In genomic region chr9:110217656-110218099, GRCh38 we compare ENCODE assay signal across 8 cellular contexts. TPM values are rescaled to one million over a fixed set of nuclear protein-coding genes. Genes with fewer than 3 reads are reported as not detected.
A peak's percentile ranks its signal among the peaks of the same experiment; 100 is the strongest.
DNase-seq lines count a peak whose midpoint lies in the region; ATAC-seq and TF ChIP-seq lines count a peak whose summit lies in the region.

No MANE protein-coding gene starts in this region.

- ATAC-seq in HG03196 (IDR thresholded peaks at IDR 0.05; ENCODE audit: unreplicated experiment) (no peak), GM18502 (IDR thresholded peaks at IDR 0.05; ENCODE audit: poor library complexity, unreplicated experiment) (no peak), left cardiac atrium (no peak)

- H3K9me3 ChIP-seq in OCI-LY7 (ENCODE audit: low read length), result no peaks in the 10 kb centered on the region

- no peak overlapping the region for H3K27ac ChIP-seq in OCI-LY7 (ENCODE audit: low read depth, low read length, poor library complexity, severe bottlenecking)

- peaks cover 13% of the 10 kb centered on the region for H3K4me1 ChIP-seq in OCI-LY7 (ENCODE audit: insufficient read depth, low read length, poor library complexity, severe bottlenecking)

- H3K79me2 ChIP-seq in OCI-LY7 (ENCODE audit: insufficient read depth, low read depth, low read length), result no peaks in the 10 kb centered on the region

- no peaks in the 10 kb centered on the region for H3K9me2 ChIP-seq in OCI-LY7 (ENCODE audit: insufficient read depth, low read length)

- POLR2A ChIA-PET in OCI-LY7 (lab: Charles Lee), result interaction anchor here (0.6 kb wide), 1 partner anchor 34 kb away, joined by 3 read pairs; no protein-coding TSS in a partner anchor

- H3K4me2 ChIP-seq in OCI-LY7 (ENCODE audit: low read length), result peak overlapping the region; percentile 38; the same call in 1 of the 2 replicates

- no peaks in the 10 kb centered on the region for H3K36me3 ChIP-seq in OCI-LY7 (ENCODE audit: insufficient read depth, low read length)

- H3K4me3 ChIP-seq in OCI-LY7 (ENCODE audit: low read depth, low read length, poor library complexity, severe bottlenecking), result no peak overlapping the region

- H4K20me1 ChIP-seq in OCI-LY7 (ENCODE audit: insufficient read depth, low read length), result no peaks in the 10 kb centered on the region

- CTCF ChIA-PET in OCI-LY7 (lab: Charles Lee; ENCODE audit: unreplicated experiment), result no interaction called here

- DNase-seq in CD1c-positive myeloid dendritic cell (ENCODE audit: extremely low spot score) (peak; percentile 65), H4 (ENCODE audit: low spot score) (peak; percentile 23), OCI-LY7 (ENCODE audit: low spot score) (peak; percentile 69), epidermal melanocyte (ENCODE audit: insufficient read length, low spot score) (peak; percentile 37), pons (ENCODE audit: low spot score) (peak; percentile 55), left cardiac atrium (no peak)

- H2AFZ ChIP-seq in OCI-LY7 (ENCODE audit: low read length), result no peak overlapping the region

- BruUV-seq in OCI-LY7 (replicated peaks; lab: Mats Ljungman, UMichigan), result no TSS peak

- intact Hi-C loops in OCI-LY7 (cut with micrococcal nuclease; ENCODE audit: unreplicated experiment), result loop anchor here (1.0 to 10.0 kb wide), 5 partner anchors 34 to 651 kb away; no protein-coding TSS in a partner anchor
- intact Hi-C loops in left cardiac atrium (cut with DNase I), result loop anchor here in 1 of 2 donors (10.0 kb wide), 1 partner anchor 313 kb away; no protein-coding TSS in a partner anchor

- peak; percentile 91 for TF ChIP-seq CTCF in OCI-LY7 (conservative IDR thresholded peaks at IDR 0.05; ENCODE audit: low read length)

RNA-seq across cellular contexts. Expression of gene C9orf152, which starts 9.7 kb away (rescaled TPM):
- not detected in 2 replicates for total RNA-seq in H4 (2014; rRNA removed; shearing (Covaris generic))
- total RNA-seq in OCI-LY7 (2014; rRNA removed; shearing (Covaris generic)), result not detected in 2 replicates
- total RNA-seq in OCI-LY7 (2022) (not detected in 2 replicates), left cardiac atrium (not detected)

RNA-seq across cellular contexts. Expression of gene TXN, which starts 38.6 kb away (rescaled TPM):
- total RNA-seq in H4 (2014; rRNA removed; shearing (Covaris generic)), result 661 and 686 TPM in 2 replicates
- total RNA-seq in OCI-LY7 (2014; rRNA removed; shearing (Covaris generic)), result 82.5 and 120 TPM in 2 replicates
- total RNA-seq in OCI-LY7 (2022), result 135 and 165 TPM in 2 replicates
- 10 to 100 TPM; 63.8 to 89.0 TPM for total RNA-seq in left cardiac atrium
